11 cellular contexts compared by ENCODE assay signal in genomic region chr15:32683906-32684584, GRCh38. TPM values are rescaled to one million over a fixed set of nuclear protein-coding genes. Genes with fewer than 3 reads are reported as not detected.
DNase-seq lines count a peak whose midpoint lies in the region; ATAC-seq and TF ChIP-seq lines count a peak whose summit lies in the region.
"Had no signal": no experiment of that assay in that cellular context is flagged by ENCODE, and none has a peak within 500 bp of the region (broad histone marks: within the 10 kb centered on the region; RNA-seq: fewer than 3 reads in every experiment).

No MANE protein-coding gene starts in this region.

- H3K4me2 ChIP-seq in fibroblast of lung (ENCODE audit: extremely low read depth, insufficient read depth, low read length): no peak overlapping the region

- H3K9me3 Mint-ChIP-seq in activated CD8-positive, alpha-beta memory T cell treated with anti-CD3 and anti-CD28 coated beads, Interleukin-2, amount 10 ng/mL, durations not matched to agents 7 days and 5 days (ENCODE audit: low read depth): no peaks in the 10 kb centered on the region
- peaks cover 7% of the 10 kb centered on the region for H3K9me3 Mint-ChIP-seq in progenitor cell of endocrine pancreas (ENCODE audit: low read depth)
- no peaks in the 10 kb centered on the region for H3K9me3 Mint-ChIP-seq in type B pancreatic cell

- no peak overlapping the region for H3K4me3 Mint-ChIP-seq in activated CD8-positive, alpha-beta memory T cell treated with anti-CD3 and anti-CD28 coated beads, Interleukin-2, amount 10 ng/mL, durations not matched to agents 7 days and 5 days
- H3K4me3 Mint-ChIP-seq in progenitor cell of endocrine pancreas (ENCODE audit: low read depth) (no peak overlapping the region), type B pancreatic cell (no peak overlapping the region)

- H3K4me1 ChIP-seq in fibroblast of lung (ENCODE audit: control insufficient read depth, extremely low read depth, insufficient read depth, low read length): peaks cover 21% of the 10 kb centered on the region

- no peak for ATAC-seq in activated CD8-positive, alpha-beta memory T cell treated with anti-CD3 and anti-CD28 coated beads, Interleukin-2, amount 10 ng/mL, durations not matched to agents 7 days and 5 days
- ATAC-seq in GM18907 (IDR thresholded peaks at IDR 0.05; ENCODE audit: unreplicated experiment): no peak

- H3K9ac ChIP-seq in fibroblast of lung (ENCODE audit: insufficient read depth, low read length): no peak overlapping the region

- POLR2A ChIA-PET in RWPE1 (lab: Yijun Ruan, JAX; ENCODE audit: low non-redundant PET): no interaction called here

- H3K36me3 ChIP-seq in fibroblast of lung (ENCODE audit: control insufficient read depth, insufficient read depth, low read length): no peaks in the 10 kb centered on the region
- H3K36me3 ChIP-seq: BE2C had no signal

- H3K27me3 ChIP-seq in fibroblast of lung (ENCODE audit: control insufficient read depth, insufficient read depth, low read length): no peaks in the 10 kb centered on the region
- H3K27me3 ChIP-seq: BE2C had no signal

- H3K27ac ChIP-seq in RWPE1: peak overlapping the region; percentile 70
- H3K27ac ChIP-seq in fibroblast of lung (ENCODE audit: insufficient read depth, low read length): peak overlapping the region; percentile 1
- H3K27ac ChIP-seq: SK-N-MC had no signal

- H3K9me3 ChIP-seq in fibroblast of lung (ENCODE audit: control insufficient read depth, insufficient read depth, low read depth, low read length): no peaks in the 10 kb centered on the region
- H3K9me3 ChIP-seq: BE2C had no signal

- H4K20me1 ChIP-seq in fibroblast of lung (ENCODE audit: control insufficient read depth, extremely low read depth, insufficient read depth, low read length): no peaks in the 10 kb centered on the region

- H3K4me3 ChIP-seq in fibroblast of lung (replicated peaks in 1 of 4; ENCODE audit: control extremely low read depth in 1 of 4, insufficient read depth in 1 of 4, low read depth in 3 of 4, low read length in 4 of 4): no peak overlapping the region
- H3K4me3 ChIP-seq: SK-N-MC had no signal

- H3K27ac Mint-ChIP-seq in activated CD8-positive, alpha-beta memory T cell treated with anti-CD3 and anti-CD28 coated beads, Interleukin-2, amount 10 ng/mL, durations not matched to agents 7 days and 5 days: no peak overlapping the region
- H3K27ac Mint-ChIP-seq in progenitor cell of endocrine pancreas (no peak overlapping the region), type B pancreatic cell (no peak overlapping the region)

- H3K36me3 Mint-ChIP-seq in activated CD8-positive, alpha-beta memory T cell treated with anti-CD3 and anti-CD28 coated beads, Interleukin-2, amount 10 ng/mL, durations not matched to agents 7 days and 5 days: peaks cover 22% of the 10 kb centered on the region
- H3K36me3 Mint-ChIP-seq in progenitor cell of endocrine pancreas (ENCODE audit: insufficient read depth) (peaks cover 3% of the 10 kb centered on the region), type B pancreatic cell (no peaks in the 10 kb centered on the region)

- no peaks in the 10 kb centered on the region for H3K27me3 Mint-ChIP-seq in activated CD8-positive, alpha-beta memory T cell treated with anti-CD3 and anti-CD28 coated beads, Interleukin-2, amount 10 ng/mL, durations not matched to agents 7 days and 5 days
- H3K27me3 Mint-ChIP-seq in progenitor cell of endocrine pancreas: no peaks in the 10 kb centered on the region
- H3K27me3 Mint-ChIP-seq in type B pancreatic cell: no peaks in the 10 kb centered on the region

- TF ChIP-seq CTCF in RWPE1 (conservative IDR thresholded peaks at IDR 0.05; ENCODE audit: low read depth) (no peak), fibroblast of lung (conservative IDR thresholded peaks at IDR 0.05 in 1 of 2, IDR thresholded peaks at IDR 0.05 in 1 of 2; ENCODE audit: low read depth in 1 of 2, low read length in 2 of 2) (no peak), progenitor cell of endocrine pancreas (IDR thresholded peaks at IDR 0.05; ENCODE audit: unreplicated experiment) (no peak), type B pancreatic cell (conservative IDR thresholded peaks at IDR 0.05) (no peak)

- no peak overlapping the region for H2AFZ ChIP-seq in fibroblast of lung (ENCODE audit: low read length)

- DNase-seq in activated CD8-positive, alpha-beta memory T cell treated with anti-CD3 and anti-CD28 coated beads, Interleukin-2, amount 10 ng/mL, durations not matched to agents 7 days and 5 days: peak; percentile 43
- DNase-seq in activated CD8-positive, alpha-beta memory T cell treated with anti-CD3 and anti-CD28 coated beads, Interleukin-2, amount 50 U/mL, for 4 hours: no peak
- DNase-seq in RWPE1 (ENCODE audit: low spot score) (peak; percentile 80), fibroblast of lung (ENCODE audit: low read depth in 2 of 2) (peak; percentile 92 to 99), stromal cell of bone marrow (ENCODE audit: low read depth) (peak; percentile 89), progenitor cell of endocrine pancreas (ENCODE audit: low spot score, unreplicated experiment) (no peak), type B pancreatic cell (ENCODE audit: extremely low spot score, unreplicated experiment) (no peak)
- DNase-seq: BE2C, NCI-H1092 treated with DMSO at 0.1 percent for 48 hours had no signal

- CTCF ChIA-PET in activated CD8-positive, alpha-beta memory T cell treated with anti-CD3 and anti-CD28 coated beads, Interleukin-2, amount 10 ng/mL, durations not matched to agents 7 days and 5 days (lab: Charles Lee): interaction anchor here (1.3 kb wide), 1 partner anchor 21 kb away, joined by 6 read pairs; no protein-coding TSS in a partner anchor
- CTCF ChIA-PET in RWPE1 (lab: Yijun Ruan, JAX): interaction anchor here (1.0 kb wide), 1 partner anchor 21 kb away, joined by 3 read pairs; no protein-coding TSS in a partner anchor

- H3K79me2 ChIP-seq in fibroblast of lung (ENCODE audit: control insufficient read depth, insufficient read depth, low read length): no peaks in the 10 kb centered on the region

- H3K4me1 Mint-ChIP-seq in activated CD8-positive, alpha-beta memory T cell treated with anti-CD3 and anti-CD28 coated beads, Interleukin-2, amount 10 ng/mL, durations not matched to agents 7 days and 5 days: peaks cover 13% of the 10 kb centered on the region
- H3K4me1 Mint-ChIP-seq in progenitor cell of endocrine pancreas (ENCODE audit: low read depth) (peaks cover 1% of the 10 kb centered on the region), type B pancreatic cell (ENCODE audit: unreplicated experiment) (no peaks in the 10 kb centered on the region)

RNA-seq across cellular contexts. Expression of gene GREM1, which starts 33.8 kb away (rescaled TPM):
- not detected for total RNA-seq in activated CD8-positive, alpha-beta memory T cell treated with anti-CD3 and anti-CD28 coated beads, Interleukin-2, amount 10 ng/mL, durations not matched to agents 7 days and 5 days
- total RNA-seq in fibroblast of lung (113 and 364 TPM in 2 replicates), progenitor cell of endocrine pancreas (0.17 and 0.29 TPM in 2 replicates), type B pancreatic cell (ENCODE audit: low replicate concordance) (2.5 and 56.6 TPM in 2 replicates)
- polyA plus RNA-seq in fibroblast of lung: 489 and 1,863 TPM in 2 replicates
- polyA plus RNA-seq in fibroblast of lung (2012): 296 and 1,126 TPM in 2 replicates
- polyA minus RNA-seq in fibroblast of lung (ENCODE audit: low replicate concordance): 518 and 1,500 TPM in 2 replicates

RNA-seq across cellular contexts. Expression of gene SCG5, which starts 42.5 kb away (rescaled TPM):
- total RNA-seq in activated CD8-positive, alpha-beta memory T cell treated with anti-CD3 and anti-CD28 coated beads, Interleukin-2, amount 10 ng/mL, durations not matched to agents 7 days and 5 days: 1 to 10 TPM; 3.5 to 4.3 TPM
- total RNA-seq in fibroblast of lung (39.8 and 46.2 TPM in 2 replicates), progenitor cell of endocrine pancreas (18.2 and 19.4 TPM in 2 replicates), type B pancreatic cell (ENCODE audit: low replicate concordance) (93.1 and 127 TPM in 2 replicates)
- 15.9 and 27.8 TPM in 2 replicates for polyA plus RNA-seq in fibroblast of lung
- 14.1 and 19.4 TPM in 2 replicates for polyA plus RNA-seq in fibroblast of lung (2012)
- polyA minus RNA-seq in fibroblast of lung (ENCODE audit: low replicate concordance): 4.1 TPM in 1 of 2 replicates, not detected in the other

Comparison
In these comparisons a context has a peak if more than half of its experiments do, and no peak if none do; other contexts are left out.
1. DNase-seq: peak in activated CD8-positive, alpha-beta memory T cell treated with anti-CD3 and anti-CD28 coated beads, Interleukin-2, amount 10 ng/mL, durations not matched to agents 7 days and 5 days (single experiment), RWPE1 (single experiment), fibroblast of lung (2 of 2) and stromal cell of bone marrow (single experiment); none in activated CD8-positive, alpha-beta memory T cell treated with anti-CD3 and anti-CD28 coated beads, Interleukin-2, amount 50 U/mL, for 4 hours (single experiment), progenitor cell of endocrine pancreas (single experiment) and type B pancreatic cell (single experiment).